ENCODE assay signal across 1 cellular context in genomic region chr17:39633570-39634183, GRCh38.
TF ChIP-seq lines count a peak whose summit lies in the region.

No MANE protein-coding gene starts in this region.

TF ChIP-seq in HCT116, 20 proteins besides CTCF, POLR2A, EP300 and RAD21:
- TF ChIP-seq, protein P1, sequence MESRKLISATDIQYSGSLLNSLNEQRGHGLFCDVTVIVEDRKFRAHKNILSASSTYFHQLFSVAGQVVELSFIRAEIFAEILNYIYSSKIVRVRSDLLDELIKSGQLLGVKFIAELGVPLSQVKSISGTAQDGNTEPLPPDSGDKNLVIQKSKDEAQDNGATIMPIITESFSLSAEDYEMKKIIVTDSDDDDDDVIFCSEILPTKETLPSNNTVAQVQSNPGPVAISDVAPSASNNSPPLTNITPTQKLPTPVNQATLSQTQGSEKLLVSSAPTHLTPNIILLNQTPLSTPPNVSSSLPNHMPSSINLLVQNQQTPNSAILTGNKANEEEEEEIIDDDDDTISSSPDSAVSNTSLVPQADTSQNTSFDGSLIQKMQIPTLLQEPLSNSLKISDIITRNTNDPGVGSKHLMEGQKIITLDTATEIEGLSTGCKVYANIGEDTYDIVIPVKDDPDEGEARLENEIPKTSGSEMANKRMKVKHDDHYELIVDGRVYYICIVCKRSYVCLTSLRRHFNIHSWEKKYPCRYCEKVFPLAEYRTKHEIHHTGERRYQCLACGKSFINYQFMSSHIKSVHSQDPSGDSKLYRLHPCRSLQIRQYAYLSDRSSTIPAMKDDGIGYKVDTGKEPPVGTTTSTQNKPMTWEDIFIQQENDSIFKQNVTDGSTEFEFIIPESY (IDR thresholded peaks at IDR 0.05; ENCODE audit: extremely low read depth, insufficient replicate concordance, low read length): no peak
- TF ChIP-seq EGR1 (IDR thresholded peaks at IDR 0.05; ENCODE audit: low read depth) (no peak), FOSL1 (IDR thresholded peaks at IDR 0.05; ENCODE audit: low read depth) (no peak)
